In genomic region chr21:22881131-22881530, GRCh38 we compare ENCODE assay signal across 27 cellular contexts.
"Had no signal": no experiment of that assay in that cellular context is flagged by ENCODE, and none has a peak within 500 bp of the region (broad histone marks: within the 10 kb centered on the region; RNA-seq: fewer than 3 reads in every experiment).

No MANE protein-coding gene starts in this region.

- H3K4me3 ChIP-seq: heart right ventricle, hepatocyte, left ventricle myocardium inferior, lung, mucosa of descending colon, pancreas, prostate gland, skin epidermis, stomach, testis, thyroid gland, upper lobe of right lung had no signal

- H3K4me1 Mint-ChIP-seq: stimulated activated memory B cell treated with anti-CD40 and anti-IgM and Interleukin-4, amounts not matched to agents 10 μg/mL and 1 μg/mL and 100 μg/mL, for 72 hours had no signal

- H3K27me3 Mint-ChIP-seq: naive thymus-derived CD4-positive, alpha-beta T cell; natural killer cell treated with Interleukin-12 subunit alpha and Interleukin-12 subunit beta and Interleukin-15 and Interleukin-18, amount 100 ng/mL, for 72 hours; stimulated activated memory B cell treated with anti-CD40 and anti-IgM and Interleukin-4, amounts not matched to agents 10 μg/mL and 1 μg/mL and 100 μg/mL, for 72 hours had no signal

- H3K27ac ChIP-seq: heart right ventricle, hepatocyte, left ventricle myocardium inferior, pancreas, prostate gland, skin epidermis, stomach, testis, thyroid gland, upper lobe of right lung had no signal

- H3K36me3 Mint-ChIP-seq: naive thymus-derived CD4-positive, alpha-beta T cell; stimulated activated memory B cell treated with anti-CD40 and anti-IgM and Interleukin-4, amounts not matched to agents 10 μg/mL and 1 μg/mL and 100 μg/mL, for 72 hours had no signal

- ATAC-seq: heart right ventricle; mucosa of descending colon; naive thymus-derived CD4-positive, alpha-beta T cell; natural killer cell treated with Interleukin-12 subunit alpha and Interleukin-12 subunit beta and Interleukin-15 and Interleukin-18, amount 100 ng/mL, for 72 hours; pancreas; right cardiac atrium; sciatic nerve; stimulated activated memory B cell treated with anti-CD40 and anti-IgM and Interleukin-4, amounts not matched to agents 10 μg/mL and 1 μg/mL and 100 μg/mL, for 72 hours; upper lobe of right lung had no signal

- H3K4me3 Mint-ChIP-seq: naive thymus-derived CD4-positive, alpha-beta T cell; natural killer cell treated with Interleukin-12 subunit alpha and Interleukin-12 subunit beta and Interleukin-15 and Interleukin-18, amount 100 ng/mL, for 72 hours; stimulated activated memory B cell treated with anti-CD40 and anti-IgM and Interleukin-4, amounts not matched to agents 10 μg/mL and 1 μg/mL and 100 μg/mL, for 72 hours had no signal

- H3K27ac Mint-ChIP-seq: naive thymus-derived CD4-positive, alpha-beta T cell; natural killer cell treated with Interleukin-12 subunit alpha and Interleukin-12 subunit beta and Interleukin-15 and Interleukin-18, amount 100 ng/mL, for 72 hours; stimulated activated memory B cell treated with anti-CD40 and anti-IgM and Interleukin-4, amounts not matched to agents 10 μg/mL and 1 μg/mL and 100 μg/mL, for 72 hours had no signal

- H3K36me3 ChIP-seq: heart right ventricle, left ventricle myocardium inferior, pancreas, prostate gland, stomach, thyroid gland, upper lobe of right lung had no signal

- H3K9me3 ChIP-seq: left ventricle myocardium inferior, pancreas, prostate gland, testis, thyroid gland, upper lobe of right lung had no signal

- H2AFZ ChIP-seq: hepatocyte had no signal

- H3K27me3 ChIP-seq: heart right ventricle, hepatocyte, pancreas, stomach, testis, thyroid gland, upper lobe of right lung had no signal

- H3K79me2 ChIP-seq: hepatocyte had no signal

- H3K4me1 ChIP-seq: heart right ventricle, left ventricle myocardium inferior, pancreas, prostate gland, stomach, testis, thyroid gland, upper lobe of right lung had no signal

- H3K4me2 ChIP-seq: hepatocyte had no signal

- DNase-seq: heart right ventricle; islet precursor cell; left ventricle myocardium inferior; midbrain; mucosa of descending colon; naive thymus-derived CD4-positive, alpha-beta T cell; pancreas; posterior cingulate gyrus; retina; right cardiac atrium; stimulated activated CD4-positive, alpha-beta T cell treated with anti-CD3 and anti-CD28 coated beads, Interleukin-1b, Interleukin-23, amount 100 ng/mL, for 48 hours; stimulated activated CD4-positive, alpha-beta T cell treated with anti-CD3 and anti-CD28 coated beads, Interleukin-2, amount 100 ng/mL, for 48 hours; stimulated activated CD4-positive, alpha-beta T cell treated with anti-CD3 and anti-CD28 coated beads, Interleukin-4, amount 100 ng/mL, for 4 hours; stimulated activated CD8-positive, alpha-beta memory T cell treated with anti-CD3 and anti-CD28 coated beads, Interleukin-4, amount 100 ng/mL, for 48 hours; stimulated activated naive CD4-positive, alpha-beta T cell treated with Interleukin-2 at 50 U/mL for 16 hours; stomach; testis; thyroid gland; trophoblast cell; upper lobe of right lung had no signal
